1 cellular context compared by ENCODE assay signal in the genomic region with DNA sequence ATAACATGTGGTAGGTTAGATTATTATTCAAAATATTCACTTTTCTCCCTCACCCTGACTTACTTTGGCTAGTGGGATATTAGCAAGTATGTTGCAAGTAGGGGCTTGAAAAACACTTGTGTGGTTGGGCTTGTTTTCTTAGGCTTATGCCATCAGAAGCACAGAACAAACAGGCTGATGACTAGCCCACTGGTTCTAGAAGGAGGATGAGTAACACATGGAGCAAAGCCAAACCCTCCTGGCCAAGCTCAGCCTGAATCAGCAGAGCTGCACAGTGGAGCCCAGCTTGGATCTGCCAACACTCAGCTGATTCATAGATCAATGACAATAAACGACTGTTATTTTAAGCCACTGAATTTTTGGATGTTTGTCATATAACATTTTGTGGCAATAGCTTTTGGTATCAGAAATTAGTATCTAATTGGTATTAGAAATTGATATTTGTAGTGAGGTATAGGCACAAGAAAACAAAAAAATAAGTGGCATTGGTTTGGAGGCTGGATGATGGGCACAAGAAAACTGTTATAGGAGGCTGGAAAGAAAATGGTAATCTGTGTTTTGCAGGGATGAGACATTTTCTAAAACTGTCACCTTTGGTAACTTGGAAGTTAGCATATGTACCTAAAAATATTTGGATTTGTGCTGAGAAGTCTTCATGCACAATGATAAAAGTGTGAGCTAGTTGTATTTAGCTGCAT.
TF ChIP-seq lines count a peak whose summit lies in the region.

No MANE protein-coding gene starts in this region.

TF ChIP-seq in HEK293, 187 proteins besides CTCF, POLR2A, EP300 and RAD21 (continued from another document):
- no peak for TF ChIP-seq ZNF488 (tag by site-specific recombination; IDR thresholded peaks at IDR 0.05)
- TF ChIP-seq ZBTB20 (tag by site-specific recombination; IDR thresholded peaks at IDR 0.05), result no peak
- peak; percentile 89 for TF ChIP-seq ZNF660 (tag by site-specific recombination; IDR thresholded peaks at IDR 0.05)
- TF ChIP-seq, protein P1, sequence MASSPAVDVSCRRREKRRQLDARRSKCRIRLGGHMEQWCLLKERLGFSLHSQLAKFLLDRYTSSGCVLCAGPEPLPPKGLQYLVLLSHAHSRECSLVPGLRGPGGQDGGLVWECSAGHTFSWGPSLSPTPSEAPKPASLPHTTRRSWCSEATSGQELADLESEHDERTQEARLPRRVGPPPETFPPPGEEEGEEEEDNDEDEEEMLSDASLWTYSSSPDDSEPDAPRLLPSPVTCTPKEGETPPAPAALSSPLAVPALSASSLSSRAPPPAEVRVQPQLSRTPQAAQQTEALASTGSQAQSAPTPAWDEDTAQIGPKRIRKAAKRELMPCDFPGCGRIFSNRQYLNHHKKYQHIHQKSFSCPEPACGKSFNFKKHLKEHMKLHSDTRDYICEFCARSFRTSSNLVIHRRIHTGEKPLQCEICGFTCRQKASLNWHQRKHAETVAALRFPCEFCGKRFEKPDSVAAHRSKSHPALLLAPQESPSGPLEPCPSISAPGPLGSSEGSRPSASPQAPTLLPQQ (tag by site-specific recombination; IDR thresholded peaks at IDR 0.05), result peak; percentile 69; the same call in 1 of the 2 replicates
- no peak for TF ChIP-seq SETDB1 (IDR thresholded peaks at IDR 0.05; ENCODE audit: insufficient read length, low read length)
- no peak for TF ChIP-seq ZNF621 (tag by site-specific recombination; IDR thresholded peaks at IDR 0.05)
- TF ChIP-seq, protein P2, sequence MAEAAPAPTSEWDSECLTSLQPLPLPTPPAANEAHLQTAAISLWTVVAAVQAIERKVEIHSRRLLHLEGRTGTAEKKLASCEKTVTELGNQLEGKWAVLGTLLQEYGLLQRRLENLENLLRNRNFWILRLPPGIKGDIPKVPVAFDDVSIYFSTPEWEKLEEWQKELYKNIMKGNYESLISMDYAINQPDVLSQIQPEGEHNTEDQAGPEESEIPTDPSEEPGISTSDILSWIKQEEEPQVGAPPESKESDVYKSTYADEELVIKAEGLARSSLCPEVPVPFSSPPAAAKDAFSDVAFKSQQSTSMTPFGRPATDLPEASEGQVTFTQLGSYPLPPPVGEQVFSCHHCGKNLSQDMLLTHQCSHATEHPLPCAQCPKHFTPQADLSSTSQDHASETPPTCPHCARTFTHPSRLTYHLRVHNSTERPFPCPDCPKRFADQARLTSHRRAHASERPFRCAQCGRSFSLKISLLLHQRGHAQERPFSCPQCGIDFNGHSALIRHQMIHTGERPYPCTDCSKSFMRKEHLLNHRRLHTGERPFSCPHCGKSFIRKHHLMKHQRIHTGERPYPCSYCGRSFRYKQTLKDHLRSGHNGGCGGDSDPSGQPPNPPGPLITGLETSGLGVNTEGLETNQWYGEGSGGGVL (tag by site-specific recombination; IDR thresholded peaks at IDR 0.05), result peak; percentile 15; the same call in 1 of the 2 replicates
- TF ChIP-seq ZNF114 (tag by site-specific recombination; IDR thresholded peaks at IDR 0.05), result no peak
- TF ChIP-seq YY2 (tag by site-specific recombination; IDR thresholded peaks at IDR 0.05), result no peak
- no peak for TF ChIP-seq ZNF530 (tag by site-specific recombination; IDR thresholded peaks at IDR 0.05; ENCODE audit: low read depth)
- TF ChIP-seq ZNF24 (tag by site-specific recombination; IDR thresholded peaks at IDR 0.05), result no peak
